ENCODE assay signal across 12 cellular contexts in the genomic region with DNA sequence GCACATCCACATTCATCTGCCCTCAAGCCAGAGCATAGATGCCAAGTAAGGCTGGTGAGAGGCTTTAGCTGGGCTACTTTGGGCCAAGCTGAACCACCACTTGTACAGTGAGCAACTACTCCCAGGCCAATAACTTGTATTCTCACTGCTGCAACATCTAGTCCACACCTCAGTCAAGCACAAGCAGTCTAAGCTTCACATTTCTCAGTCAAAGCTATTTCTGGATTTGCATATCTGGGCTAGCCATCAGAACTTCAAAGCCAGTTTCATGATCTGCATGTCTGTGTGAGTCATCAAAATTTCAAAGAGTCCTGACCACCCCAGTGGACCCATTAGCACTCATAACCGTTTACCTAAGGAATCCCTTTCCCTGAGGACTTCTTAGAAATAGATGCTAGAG.
DNase-seq lines count a peak whose midpoint lies in the region; ATAC-seq and TF ChIP-seq lines count a peak whose summit lies in the region.
"Had no signal": no experiment of that assay in that cellular context is flagged by ENCODE, and none has a peak within 500 bp of the region (broad histone marks: within the 10 kb centered on the region; RNA-seq: fewer than 3 reads in every experiment).

No MANE protein-coding gene starts in this region.

- peaks cover 0 to 10% of the 10 kb centered on the region in 2 donors for H3K4me1 ChIP-seq in right atrium auricular region

- no peak for TF ChIP-seq CTCF in right atrium auricular region (IDR thresholded peaks at IDR 0.05)

- ATAC-seq in Right ventricle myocardium inferior: peak; percentile 43
- ATAC-seq in stimulated activated naive B cell treated with anti-CD40 and anti-IgM and Interleukin-4, amounts not matched to agents 10 μg/mL and 1 μg/mL and 100 μg/mL, for 72 hours (replicated peaks): peak; percentile 22 to 55

- peaks cover 3 to 7% of the 10 kb centered on the region in 2 donors for H3K4me1 Mint-ChIP-seq in stimulated activated naive B cell treated with anti-CD40 and anti-IgM and Interleukin-4, amounts not matched to agents 10 μg/mL and 1 μg/mL and 100 μg/mL, for 72 hours
- H3K4me1 Mint-ChIP-seq: activated B cell treated with CpG ODN at 0.5 μM for 24 hours had no signal

- DNase-seq in Right ventricle myocardium inferior (ENCODE audit: missing footprints): no peak
- no peak for DNase-seq in right atrium auricular region (ENCODE audit: low spot score)
- peak; percentile 40 for DNase-seq in HT1080 (ENCODE audit: low read depth)
- DNase-seq in fibroblast of peridontal ligament (ENCODE audit: extremely low read depth): peak; percentile 48
- DNase-seq in stimulated activated naive B cell treated with anti-CD40 and anti-IgM and Interleukin-4, amounts not matched to agents 10 μg/mL and 1 μg/mL and 100 μg/mL, for 72 hours: no peak
- no peak for DNase-seq in nucleus accumbens (lab: John Stamatoyannopoulos, UW)
- DNase-seq in caudate nucleus (lab: John Stamatoyannopoulos, UW): no peak
- no peak for DNase-seq in activated CD8-positive, alpha-beta memory T cell treated with anti-CD3 and anti-CD28 coated beads, Interleukin-2, amount 50 U/mL, for 48 hours
- DNase-seq: activated B cell treated with CpG ODN at 0.5 μM for 24 hours, anterior cingulate cortex, NCI-H446, stomach had no signal

- H3K36me3 Mint-ChIP-seq in stimulated activated naive B cell treated with anti-CD40 and anti-IgM and Interleukin-4, amounts not matched to agents 10 μg/mL and 1 μg/mL and 100 μg/mL, for 72 hours: no peaks in the 10 kb centered on the region

- H3K4me3 Mint-ChIP-seq in stimulated activated naive B cell treated with anti-CD40 and anti-IgM and Interleukin-4, amounts not matched to agents 10 μg/mL and 1 μg/mL and 100 μg/mL, for 72 hours: no peak overlapping the region
- H3K4me3 Mint-ChIP-seq: activated B cell treated with CpG ODN at 0.5 μM for 24 hours had no signal

- no peaks in the 10 kb centered on the region for H3K9me3 Mint-ChIP-seq in stimulated activated naive B cell treated with anti-CD40 and anti-IgM and Interleukin-4, amounts not matched to agents 10 μg/mL and 1 μg/mL and 100 μg/mL, for 72 hours
- H3K9me3 Mint-ChIP-seq: activated B cell treated with CpG ODN at 0.5 μM for 24 hours had no signal

- H3K4me3 ChIP-seq in right atrium auricular region: no peak overlapping the region
- H3K4me3 ChIP-seq: stomach had no signal

- no peaks in the 10 kb centered on the region for H3K9me3 ChIP-seq in right atrium auricular region
- H3K9me3 ChIP-seq: stomach had no signal

- H3K27ac Mint-ChIP-seq in stimulated activated naive B cell treated with anti-CD40 and anti-IgM and Interleukin-4, amounts not matched to agents 10 μg/mL and 1 μg/mL and 100 μg/mL, for 72 hours: no peak overlapping the region
- H3K27ac Mint-ChIP-seq: activated B cell treated with CpG ODN at 0.5 μM for 24 hours had no signal

- H3K27ac ChIP-seq in right atrium auricular region (peak overlapping the region in 1 of 2 donors; percentile 42), caudate nucleus (ENCODE audit: low read depth, low read length) (no peak overlapping the region)

- H3K27me3 ChIP-seq in right atrium auricular region: no peaks in the 10 kb centered on the region
- H3K27me3 ChIP-seq: stomach had no signal

- H3K27me3 Mint-ChIP-seq in stimulated activated naive B cell treated with anti-CD40 and anti-IgM and Interleukin-4, amounts not matched to agents 10 μg/mL and 1 μg/mL and 100 μg/mL, for 72 hours: peaks cover 0 to 7% of the 10 kb centered on the region in 2 donors
- H3K27me3 Mint-ChIP-seq: activated B cell treated with CpG ODN at 0.5 μM for 24 hours had no signal

- peaks cover 19% of the 10 kb centered on the region for H3K36me3 ChIP-seq in right atrium auricular region

- intact Hi-C loops in Right ventricle myocardium inferior (cut with DNase I): no loop called here

Comparison
In these comparisons a context has a peak if more than half of its experiments do, and no peak if none do; other contexts are left out.
1. DNase-seq: peak in HT1080 (single experiment) and fibroblast of peridontal ligament (single experiment); none in Right ventricle myocardium inferior (single experiment), right atrium auricular region (single experiment), stimulated activated naive B cell treated with anti-CD40 and anti-IgM and Interleukin-4, amounts not matched to agents 10 μg/mL and 1 μg/mL and 100 μg/mL, for 72 hours (single experiment), nucleus accumbens (0 of 56), caudate nucleus (0 of 61) and activated CD8-positive, alpha-beta memory T cell treated with anti-CD3 and anti-CD28 coated beads, Interleukin-2, amount 50 U/mL, for 48 hours (single experiment).